1 cellular context compared by ENCODE assay signal in the genomic region with DNA sequence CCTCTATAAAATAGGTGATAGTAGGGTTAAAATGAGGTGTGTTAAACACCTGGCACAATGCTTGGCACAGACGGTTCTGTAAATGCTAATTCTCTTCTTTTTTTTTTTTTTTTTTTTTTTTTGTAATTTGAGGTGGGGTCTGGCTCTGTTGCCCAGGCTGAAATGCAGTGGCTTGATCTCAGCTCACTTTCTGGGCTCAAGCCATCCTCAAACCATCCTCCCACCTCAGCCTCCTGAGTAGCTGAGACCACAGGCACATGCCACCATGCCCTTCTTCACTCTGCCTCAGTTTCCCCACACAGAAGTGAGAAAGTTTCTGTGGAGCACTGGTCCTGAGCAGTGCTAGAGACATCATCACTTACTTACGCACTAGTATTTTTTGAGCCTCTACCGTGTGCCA.
TF ChIP-seq lines count a peak whose summit lies in the region.

No MANE protein-coding gene starts in this region.

TF ChIP-seq in WTC11, 78 proteins besides CTCF, POLR2A, EP300 and RAD21 (continued from another document):
- TF ChIP-seq, protein P1, sequence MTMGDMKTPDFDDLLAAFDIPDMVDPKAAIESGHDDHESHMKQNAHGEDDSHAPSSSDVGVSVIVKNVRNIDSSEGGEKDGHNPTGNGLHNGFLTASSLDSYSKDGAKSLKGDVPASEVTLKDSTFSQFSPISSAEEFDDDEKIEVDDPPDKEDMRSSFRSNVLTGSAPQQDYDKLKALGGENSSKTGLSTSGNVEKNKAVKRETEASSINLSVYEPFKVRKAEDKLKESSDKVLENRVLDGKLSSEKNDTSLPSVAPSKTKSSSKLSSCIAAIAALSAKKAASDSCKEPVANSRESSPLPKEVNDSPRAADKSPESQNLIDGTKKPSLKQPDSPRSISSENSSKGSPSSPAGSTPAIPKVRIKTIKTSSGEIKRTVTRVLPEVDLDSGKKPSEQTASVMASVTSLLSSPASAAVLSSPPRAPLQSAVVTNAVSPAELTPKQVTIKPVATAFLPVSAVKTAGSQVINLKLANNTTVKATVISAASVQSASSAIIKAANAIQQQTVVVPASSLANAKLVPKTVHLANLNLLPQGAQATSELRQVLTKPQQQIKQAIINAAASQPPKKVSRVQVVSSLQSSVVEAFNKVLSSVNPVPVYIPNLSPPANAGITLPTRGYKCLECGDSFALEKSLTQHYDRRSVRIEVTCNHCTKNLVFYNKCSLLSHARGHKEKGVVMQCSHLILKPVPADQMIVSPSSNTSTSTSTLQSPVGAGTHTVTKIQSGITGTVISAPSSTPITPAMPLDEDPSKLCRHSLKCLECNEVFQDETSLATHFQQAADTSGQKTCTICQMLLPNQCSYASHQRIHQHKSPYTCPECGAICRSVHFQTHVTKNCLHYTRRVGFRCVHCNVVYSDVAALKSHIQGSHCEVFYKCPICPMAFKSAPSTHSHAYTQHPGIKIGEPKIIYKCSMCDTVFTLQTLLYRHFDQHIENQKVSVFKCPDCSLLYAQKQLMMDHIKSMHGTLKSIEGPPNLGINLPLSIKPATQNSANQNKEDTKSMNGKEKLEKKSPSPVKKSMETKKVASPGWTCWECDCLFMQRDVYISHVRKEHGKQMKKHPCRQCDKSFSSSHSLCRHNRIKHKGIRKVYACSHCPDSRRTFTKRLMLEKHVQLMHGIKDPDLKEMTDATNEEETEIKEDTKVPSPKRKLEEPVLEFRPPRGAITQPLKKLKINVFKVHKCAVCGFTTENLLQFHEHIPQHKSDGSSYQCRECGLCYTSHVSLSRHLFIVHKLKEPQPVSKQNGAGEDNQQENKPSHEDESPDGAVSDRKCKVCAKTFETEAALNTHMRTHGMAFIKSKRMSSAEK (CRISPR knock-in tag; IDR thresholded peaks at IDR 0.05; ENCODE audit: borderline replicate concordance) = no peak
- peak; percentile 80 for TF ChIP-seq ZNF121 (CRISPR knock-in tag; IDR thresholded peaks at IDR 0.05)
- TF ChIP-seq, protein P2, sequence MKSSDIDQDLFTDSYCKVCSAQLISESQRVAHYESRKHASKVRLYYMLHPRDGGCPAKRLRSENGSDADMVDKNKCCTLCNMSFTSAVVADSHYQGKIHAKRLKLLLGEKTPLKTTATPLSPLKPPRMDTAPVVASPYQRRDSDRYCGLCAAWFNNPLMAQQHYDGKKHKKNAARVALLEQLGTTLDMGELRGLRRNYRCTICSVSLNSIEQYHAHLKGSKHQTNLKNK (CRISPR knock-in tag; IDR thresholded peaks at IDR 0.05) = no peak
